ENCODE assay signal across 10 cellular contexts in genomic region chr22:24411256-24412004, GRCh38. TPM values are rescaled to one million over a fixed set of nuclear protein-coding genes. Genes with fewer than 3 reads are reported as not detected.
"Had no signal": no experiment of that assay in that cellular context is flagged by ENCODE, and none has a peak within 500 bp of the region (broad histone marks: within the 10 kb centered on the region; RNA-seq: fewer than 3 reads in every experiment).

No MANE protein-coding gene starts in this region.

- H3K27me3 Mint-ChIP-seq: naive thymus-derived CD8-positive, alpha-beta T cell had no signal

- H3K4me1 ChIP-seq: thyroid gland had no signal

- H3K4me3 ChIP-seq: left lung, thyroid gland had no signal

- H3K9me3 Mint-ChIP-seq: naive thymus-derived CD8-positive, alpha-beta T cell; stimulated activated effector memory CD8-positive, alpha-beta T cell treated with anti-CD3 and anti-CD28 coated beads, Interleukin-12 subunit alpha, Interleukin-12 subunit beta, amount 100 ng/mL, for 72 hours had no signal

- H3K9me3 ChIP-seq: left lung, thyroid gland had no signal

- H3K27ac Mint-ChIP-seq: stimulated activated effector memory CD8-positive, alpha-beta T cell treated with anti-CD3 and anti-CD28 coated beads, Interleukin-12 subunit alpha, Interleukin-12 subunit beta, amount 100 ng/mL, for 72 hours had no signal

- ATAC-seq: esophagus mucosa; left lung; stimulated activated effector memory CD8-positive, alpha-beta T cell treated with anti-CD3 and anti-CD28 coated beads, Interleukin-12 subunit alpha, Interleukin-12 subunit beta, amount 100 ng/mL, for 72 hours had no signal

- DNase-seq: activated naive CD4-positive, alpha-beta T cell; caudate nucleus; left lung; naive thymus-derived CD8-positive, alpha-beta T cell; retina; stimulated activated CD4-positive, alpha-beta T cell treated with anti-CD3 and anti-CD28 coated beads, Interleukin-12 subunit alpha, Interleukin-12 subunit beta, amount 100 ng/mL, for 4 hours; stimulated activated CD4-positive, alpha-beta T cell treated with anti-CD3 and anti-CD28 coated beads, Interleukin-2, amount 100 ng/mL, for 24 hours; thyroid gland had no signal

- H3K27me3 ChIP-seq: left lung, thyroid gland had no signal

- H3K27ac ChIP-seq: left lung, thyroid gland had no signal

RNA-seq across cellular contexts. Expression of gene ADORA2A, which starts 16.0 kb away (rescaled TPM):
- total RNA-seq: esophagus mucosa had no signal
